ENCODE assay signal across 8 cellular contexts in the genomic region with DNA sequence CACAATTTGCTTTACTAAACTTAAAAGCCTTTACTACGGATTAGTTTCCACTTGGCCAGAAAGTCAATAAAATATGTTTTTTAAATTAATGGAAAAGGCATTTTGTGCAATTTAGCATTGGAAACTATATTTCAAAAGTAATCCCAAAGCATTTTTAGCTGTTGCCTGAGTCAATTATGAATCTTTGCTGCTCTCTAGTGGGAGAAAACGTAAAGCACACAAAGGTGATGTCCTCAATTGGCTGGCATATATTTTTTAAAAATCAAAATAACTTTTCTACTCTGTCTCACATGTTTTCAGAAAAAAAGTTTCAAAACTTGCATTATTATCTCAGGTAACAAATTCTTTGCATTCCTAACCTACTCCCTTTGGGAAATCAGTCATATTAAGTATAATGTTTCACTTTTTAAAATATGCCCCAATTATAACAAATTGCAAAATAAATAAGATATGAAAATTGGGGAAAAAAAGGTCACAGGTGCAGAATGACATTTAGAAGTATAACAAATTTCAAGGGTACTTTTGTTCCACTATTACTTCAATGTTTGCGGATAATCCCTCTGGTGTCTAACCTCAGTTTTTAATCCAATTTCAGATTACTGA. TPM values are rescaled to one million over a fixed set of nuclear protein-coding genes. Genes with fewer than 3 reads are reported as not detected.
DNase-seq lines count a peak whose midpoint lies in the region; ATAC-seq and TF ChIP-seq lines count a peak whose summit lies in the region.

No MANE protein-coding gene starts in this region.

- no peaks in the 10 kb centered on the region for H3K36me3 ChIP-seq in kidney epithelial cell (ENCODE audit: control insufficient read depth, insufficient read depth, low read length)

- TF ChIP-seq CTCF in astrocyte of the spinal cord (IDR thresholded peaks at IDR 0.05; ENCODE audit: low read depth, low read length): peak; percentile 63
- TF ChIP-seq CTCF in kidney epithelial cell (IDR thresholded peaks at IDR 0.05; ENCODE audit: insufficient read depth, low read length, poor library complexity, severe bottlenecking): peak; percentile 54

- ATAC-seq in HG02981 (IDR thresholded peaks at IDR 0.05; ENCODE audit: unreplicated experiment) (no peak), HG02759 (IDR thresholded peaks at IDR 0.05; ENCODE audit: unreplicated experiment) (no peak)

- H3K27me3 ChIP-seq in kidney epithelial cell (ENCODE audit: control insufficient read depth, insufficient read depth, low read length): no peaks in the 10 kb centered on the region

- DNase-seq in ACHN (peak; percentile 37), GM03348 (ENCODE audit: low spot score) (peak; percentile 63), NCI-H1092 treated with DMSO at 0.1 percent for 48 hours (lab: John Stamatoyannopoulos, UW) (peak; percentile 27), astrocyte of the spinal cord (ENCODE audit: low read depth, low spot score) (peak; percentile 38), kidney epithelial cell (ENCODE audit: low read depth) (no peak), OCI-M2 (lab: John Stamatoyannopoulos, UW; ENCODE audit: unreplicated experiment) (no peak)

- in situ Hi-C loops in ACHN (cut with HindIII; ENCODE audit: low pct_ligation_motif_present, low pct_unique_long_range_greater_than_20kb, low sequenced_read_pairs) (no loop called here), astrocyte of the spinal cord (cut with HindIII; ENCODE audit: low sequenced_read_pairs) (no loop called here)

- H3K4me3 ChIP-seq in astrocyte of the spinal cord (ENCODE audit: low read depth, low read length) (no peak overlapping the region), kidney epithelial cell (ENCODE audit: low read depth, low read length) (no peak overlapping the region)

RNA-seq across cellular contexts. Expression of gene TEX55, which starts 47.2 kb away (rescaled TPM):
- not detected in 2 replicates for total RNA-seq in kidney epithelial cell

Comparison
In these comparisons a context has a peak if more than half of its experiments do, and no peak if none do; other contexts are left out.
1. DNase-seq: peak in ACHN (single experiment), GM03348 (single experiment), NCI-H1092 treated with DMSO at 0.1 percent for 48 hours (single experiment) and astrocyte of the spinal cord (single experiment); none in kidney epithelial cell (single experiment) and OCI-M2 (single experiment).